Comparison of ENCODE assay signal across 31 cellular contexts in the genomic region with DNA sequence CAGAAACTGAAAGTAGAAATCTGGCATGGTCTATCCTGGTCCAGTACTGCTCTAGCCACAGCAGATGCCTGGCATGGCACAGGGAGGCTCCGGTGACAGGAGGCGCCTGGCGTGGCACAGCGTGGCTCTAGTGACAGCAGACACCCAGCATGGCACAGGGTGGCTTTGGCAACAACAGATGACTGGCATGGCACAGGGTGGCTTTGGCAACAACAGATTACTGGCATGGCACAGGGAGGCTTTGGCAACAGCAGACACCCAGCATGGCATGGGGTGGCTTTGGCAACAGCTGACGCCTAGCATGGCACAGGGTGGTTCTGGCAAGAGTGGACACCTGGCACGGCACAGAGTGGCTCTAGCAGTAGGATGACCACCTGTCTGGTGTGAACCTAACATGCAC.
"Had no signal": no experiment of that assay in that cellular context is flagged by ENCODE, and none has a peak within 500 bp of the region (broad histone marks: within the 10 kb centered on the region; RNA-seq: fewer than 3 reads in every experiment).

No MANE protein-coding gene starts in this region.

- H3K27me3 ChIP-seq: MG63, Peyer's patch had no signal

- H3K27ac ChIP-seq: Peyer's patch, VCaP had no signal

- DNase-seq: activated B cell treated with CpG ODN at 0.5 μM for 24 hours; activated CD4-positive, alpha-beta memory T cell treated with anti-CD3 and anti-CD28 coated beads for 36 hours; activated CD4-positive, alpha-beta T cell treated with anti-CD3 and anti-CD28 coated beads for 4 hours; activated CD4-positive, alpha-beta T cell treated with anti-CD3 and anti-CD28 coated beads, Interleukin-2, amount 50 U/mL, for 1 hour; activated CD4-positive, CD25-positive, alpha-beta regulatory T cell treated with anti-CD3 and anti-CD28 coated beads, Interleukin-2, amount 50 U/mL, for 72 hours; activated CD8-positive, alpha-beta memory T cell treated with anti-CD3 and anti-CD28 coated beads, Interleukin-2, amount 50 U/mL, for 4 hours; activated effector memory CD4-positive, alpha-beta T cell treated with Interleukin-2 at 50 U/mL for 16 hours; activated naive CD4-positive, alpha-beta T cell treated with anti-CD3 and anti-CD28 coated beads, Interleukin-2, amount 10 ng/mL, durations not matched to agents 7 days and 5 days; activated naive CD8-positive, alpha-beta T cell treated with anti-CD3 and anti-CD28 coated beads, Interleukin-2, amount 50 U/mL, for 24 hours; activated T-cell treated with anti-CD3 and anti-CD28 coated beads, Interleukin-2, amount 50 U/mL, for 48 hours; anterior cingulate cortex; Kasumi-1; KG1; MG63; NCI-H1048; NCI-H1105 treated with DMSO at 0.1 percent for 48 hours; NCI-H1436; NCI-H1694; NCI-H1930; NCI-H2081 treated with DMSO at 0.1 percent for 48 hours; NCI-H226; NCI-H446 treated with DMSO at 0.1 percent for 48 hours; NCI-H524 treated with DMSO at 0.1 percent for 48 hours; PC-3; Peyer's patch; RPMI8226; SIG-M5; T-helper 1 cell; T-helper 2 cell; T-helper 9 cell had no signal

- H3K36me3 ChIP-seq: MG63, Peyer's patch had no signal

- H3K4me1 ChIP-seq: Peyer's patch had no signal

- H3K9me3 ChIP-seq: MG63, Peyer's patch had no signal

- H3K4me3 ChIP-seq: MG63, Peyer's patch had no signal
